Comparison of ENCODE assay signal across 8 cellular contexts in the genomic region with DNA sequence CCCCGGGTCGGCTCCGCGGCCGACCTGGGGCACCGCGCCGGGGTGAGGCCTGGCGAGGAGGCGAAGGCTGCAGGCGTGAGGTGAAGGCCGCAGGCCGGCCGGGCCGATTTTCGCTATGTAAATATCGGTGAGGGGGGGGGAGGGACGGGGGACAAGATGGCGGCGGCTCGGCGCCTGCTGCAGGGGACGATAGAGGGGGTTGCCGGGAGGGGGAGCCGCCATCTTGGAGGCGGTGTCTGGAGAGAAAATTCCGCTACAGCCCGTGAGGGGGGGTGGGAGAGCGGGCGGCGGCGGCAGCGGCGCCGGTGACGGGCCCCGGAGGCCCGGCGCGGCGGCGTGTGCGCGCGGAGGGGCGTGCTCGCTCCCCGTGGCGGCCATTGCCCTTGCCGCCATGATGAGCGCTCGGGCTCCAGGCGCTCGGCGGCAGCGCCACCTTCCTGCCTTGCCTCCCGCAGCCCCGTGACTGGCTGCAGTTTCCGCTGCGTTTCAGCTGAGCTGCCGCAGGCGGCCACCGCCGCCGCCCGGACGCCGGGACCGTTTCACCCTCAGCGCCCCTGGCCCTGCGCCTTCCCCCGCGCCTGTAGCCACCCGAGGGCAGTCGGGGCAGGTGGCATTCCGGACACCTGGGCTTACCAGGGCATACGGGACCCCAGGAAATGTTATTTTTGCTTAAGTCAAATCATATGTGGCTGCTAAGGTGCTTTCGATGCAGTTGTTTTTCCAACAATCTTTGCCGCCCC. TPM values are rescaled to one million over a fixed set of nuclear protein-coding genes. Genes with fewer than 3 reads are reported as not detected.
DNase-seq lines count a peak whose midpoint lies in the region; ATAC-seq and TF ChIP-seq lines count a peak whose summit lies in the region.

No MANE protein-coding gene starts in this region.

- H3K4me1 Mint-ChIP-seq in activated T-helper 2 cell treated with anti-CD3 and anti-CD28 coated beads, Interferon-gamma antibody, Interleukin-2, Interleukin-4, amounts not matched to agents 10 μg/mL and 5 μg/mL and 100 μg/mL, durations not matched to agents 14 hours and 24 hours and 36 hours (ENCODE audit: low read depth) = peaks cover 45% of the 10 kb centered on the region
- peaks cover 76% of the 10 kb centered on the region for H3K4me1 Mint-ChIP-seq in nephron
- peaks cover 60% of the 10 kb centered on the region for H3K4me1 Mint-ChIP-seq in stimulated activated naive CD8-positive, alpha-beta T cell treated with anti-CD3 and anti-CD28 coated beads, Interleukin-15, Interleukin-2, amounts not matched to agents 100 ng/mL and 50 ng/mL, for 24 hours (ENCODE audit: low read depth)

- H3K4me2 ChIP-seq in DOHH2 (ENCODE audit: low read length) = peak overlapping the region; percentile 90

- H3K27ac ChIP-seq in DOHH2 (ENCODE audit: low read depth, low read length) (peak overlapping the region; percentile 87), Panc1 (ENCODE audit: low read length) (peak overlapping the region; percentile 88)

- no peaks in the 10 kb centered on the region for H3K9me2 ChIP-seq in DOHH2 (replicated peaks; ENCODE audit: control insufficient read depth, low read length)

- no TSS peak for BruUV-seq in Panc1 (replicated peaks; lab: Mats Ljungman, UMichigan)

- H3K4me3 Mint-ChIP-seq in activated T-helper 2 cell treated with anti-CD3 and anti-CD28 coated beads, Interferon-gamma antibody, Interleukin-2, Interleukin-4, amounts not matched to agents 10 μg/mL and 5 μg/mL and 100 μg/mL, durations not matched to agents 14 hours and 24 hours and 36 hours (ENCODE audit: low read depth) = peak overlapping the region; percentile 93
- H3K4me3 Mint-ChIP-seq in nephron = peak overlapping the region; percentile 86 to 95 (median 94)
- H3K4me3 Mint-ChIP-seq in stimulated activated naive CD8-positive, alpha-beta T cell treated with anti-CD3 and anti-CD28 coated beads, Interleukin-15, Interleukin-2, amounts not matched to agents 100 ng/mL and 50 ng/mL, for 24 hours = peak overlapping the region; percentile 86

- peak overlapping the region; percentile 87 for H3K27ac Mint-ChIP-seq in activated T-helper 2 cell treated with anti-CD3 and anti-CD28 coated beads, Interferon-gamma antibody, Interleukin-2, Interleukin-4, amounts not matched to agents 10 μg/mL and 5 μg/mL and 100 μg/mL, durations not matched to agents 14 hours and 24 hours and 36 hours
- peak overlapping the region; percentile 94 to 96 (median 95) for H3K27ac Mint-ChIP-seq in nephron
- H3K27ac Mint-ChIP-seq in stimulated activated naive CD8-positive, alpha-beta T cell treated with anti-CD3 and anti-CD28 coated beads, Interleukin-15, Interleukin-2, amounts not matched to agents 100 ng/mL and 50 ng/mL, for 24 hours = peak overlapping the region; percentile 84

- peaks cover 56% of the 10 kb centered on the region for H3K79me2 ChIP-seq in DOHH2 (ENCODE audit: control insufficient read depth, low read length)

- H3K27me3 ChIP-seq in DOHH2 (ENCODE audit: control insufficient read depth, low read length) (no peaks in the 10 kb centered on the region), Panc1 (ENCODE audit: control insufficient read depth, insufficient read depth, low read length) (no peaks in the 10 kb centered on the region)

- no peak for TF ChIP-seq CTCF in DOHH2 (IDR thresholded peaks at IDR 0.05; ENCODE audit: low read depth, low read length, poor library complexity, severe bottlenecking)
- TF ChIP-seq CTCF in Panc1 (IDR thresholded peaks at IDR 0.05) = peak; percentile 60
- TF ChIP-seq CTCF in nephron (IDR thresholded peaks at IDR 0.05; ENCODE audit: unreplicated experiment in 3 of 3) = peak; percentile 53 to 55 (median 54)

- no peaks in the 10 kb centered on the region for H3K9me3 Mint-ChIP-seq in activated T-helper 2 cell treated with anti-CD3 and anti-CD28 coated beads, Interferon-gamma antibody, Interleukin-2, Interleukin-4, amounts not matched to agents 10 μg/mL and 5 μg/mL and 100 μg/mL, durations not matched to agents 14 hours and 24 hours and 36 hours
- no peaks in the 10 kb centered on the region for H3K9me3 Mint-ChIP-seq in nephron
- no peaks in the 10 kb centered on the region for H3K9me3 Mint-ChIP-seq in stimulated activated naive CD8-positive, alpha-beta T cell treated with anti-CD3 and anti-CD28 coated beads, Interleukin-15, Interleukin-2, amounts not matched to agents 100 ng/mL and 50 ng/mL, for 24 hours

- peaks cover 12% of the 10 kb centered on the region for H3F3A ChIP-seq in DOHH2 (ENCODE audit: control insufficient read depth, insufficient read depth)

- intact Hi-C loops in Panc1 (cut with micrococcal nuclease; ENCODE audit: unreplicated experiment) = no loop called here
- intact Hi-C loops in activated T-helper 2 cell treated with anti-CD3 and anti-CD28 coated beads, Interferon-gamma antibody, Interleukin-2, Interleukin-4, amounts not matched to agents 10 μg/mL and 5 μg/mL and 100 μg/mL, durations not matched to agents 14 hours and 24 hours and 36 hours (cut with micrococcal nuclease) = loop anchor here (1.0 to 5.0 kb wide), 4 partner anchors 96 to 408 kb away; partner anchors contain the start of genes ACOT9, APOO, CXorf58 and EIF2S3

- peaks cover 58% of the 10 kb centered on the region for H3K4me1 ChIP-seq in DOHH2 (ENCODE audit: control insufficient read depth, low read length)
- H3K4me1 ChIP-seq in Panc1 (ENCODE audit: control insufficient read depth, insufficient read depth, low read length) = peaks cover 9% of the 10 kb centered on the region; the same call in 1 of the 2 replicates

- H4K20me1 ChIP-seq in DOHH2 (ENCODE audit: control insufficient read depth, insufficient read depth, low read depth, low read length) = no peaks in the 10 kb centered on the region; the same call in 1 of the 2 replicates

- DNase-seq in Jurkat, Clone E6-1 (ENCODE audit: low read depth, low spot score) = peak; percentile 81
- DNase-seq in Panc1 (ENCODE audit: low read depth, low spot score) (no peak), fibroblast of peridontal ligament (ENCODE audit: extremely low read depth) (peak; percentile 81)
- peak; percentile 76 for DNase-seq in activated T-helper 2 cell treated with anti-CD3 and anti-CD28 coated beads, Interferon-gamma antibody, Interleukin-2, Interleukin-4, amounts not matched to agents 10 μg/mL and 5 μg/mL and 100 μg/mL, durations not matched to agents 14 hours and 24 hours and 36 hours (ENCODE audit: low spot score)

- H3K36me3 Mint-ChIP-seq in activated T-helper 2 cell treated with anti-CD3 and anti-CD28 coated beads, Interferon-gamma antibody, Interleukin-2, Interleukin-4, amounts not matched to agents 10 μg/mL and 5 μg/mL and 100 μg/mL, durations not matched to agents 14 hours and 24 hours and 36 hours (ENCODE audit: low read depth) = peaks cover 24% of the 10 kb centered on the region
- peaks cover 27% of the 10 kb centered on the region for H3K36me3 Mint-ChIP-seq in nephron (ENCODE audit: low read depth)
- H3K36me3 Mint-ChIP-seq in stimulated activated naive CD8-positive, alpha-beta T cell treated with anti-CD3 and anti-CD28 coated beads, Interleukin-15, Interleukin-2, amounts not matched to agents 100 ng/mL and 50 ng/mL, for 24 hours (ENCODE audit: low read depth) = peaks cover 32% of the 10 kb centered on the region

- H3K9me3 ChIP-seq in DOHH2 (ENCODE audit: control insufficient read depth, insufficient read depth, low read length) (no peaks in the 10 kb centered on the region), Panc1 (ENCODE audit: control insufficient read depth, insufficient read depth, low read depth, low read length) (no peaks in the 10 kb centered on the region)

- peak; percentile 58 for ATAC-seq in GM21619 (IDR thresholded peaks at IDR 0.05; ENCODE audit: unreplicated experiment)
- ATAC-seq in Panc1 = peak; percentile 68

- H3K4me3 ChIP-seq in DOHH2 (ENCODE audit: low read length) = peak overlapping the region; percentile 88
- H3K4me3 ChIP-seq in Jurkat, Clone E6-1 (ENCODE audit: low read length) = peak overlapping the region; percentile 69
- H3K4me3 ChIP-seq in Panc1 (ENCODE audit: low read depth in 2 of 2, low read length in 2 of 2) = peak overlapping the region; percentile 66 to 71

- H3K36me3 ChIP-seq in DOHH2 (ENCODE audit: control insufficient read depth, low read length) (peaks cover 37% of the 10 kb centered on the region), Panc1 (ENCODE audit: control insufficient read depth, insufficient read depth, low read length) (no peaks in the 10 kb centered on the region; the same call in 1 of the 2 replicates)

- no peaks in the 10 kb centered on the region for H3K27me3 Mint-ChIP-seq in activated T-helper 2 cell treated with anti-CD3 and anti-CD28 coated beads, Interferon-gamma antibody, Interleukin-2, Interleukin-4, amounts not matched to agents 10 μg/mL and 5 μg/mL and 100 μg/mL, durations not matched to agents 14 hours and 24 hours and 36 hours (ENCODE audit: low read depth)
- no peaks in the 10 kb centered on the region for H3K27me3 Mint-ChIP-seq in nephron (ENCODE audit: low read depth)
- H3K27me3 Mint-ChIP-seq in stimulated activated naive CD8-positive, alpha-beta T cell treated with anti-CD3 and anti-CD28 coated beads, Interleukin-15, Interleukin-2, amounts not matched to agents 100 ng/mL and 50 ng/mL, for 24 hours = no peaks in the 10 kb centered on the region

- POLR2A ChIA-PET in Panc1 (lab: Charles Lee) = no interaction called here

- CTCF ChIA-PET in Panc1 (lab: Charles Lee) = no interaction called here

- in situ Hi-C loops in Panc1 (cut with HindIII; ENCODE audit: low pct_unique_long_range_greater_than_20kb, low sequenced_read_pairs) = no loop called here

RNA-seq across cellular contexts. Expression of gene ZFX, which starts 0.7 kb away (rescaled TPM):
- polyA plus RNA-seq in Jurkat, Clone E6-1 (2012; ENCODE audit: insufficient read depth, insufficient read length) = 6.0 TPM
- 38.7 TPM for total RNA-seq in Panc1 (2021; ENCODE audit: unreplicated experiment)
- polyA plus RNA-seq in Panc1 (2012; ENCODE audit: insufficient read length) = 8.8 TPM
- total RNA-seq in activated T-helper 2 cell treated with anti-CD3 and anti-CD28 coated beads, Interferon-gamma antibody, Interleukin-2, Interleukin-4, amounts not matched to agents 10 μg/mL and 5 μg/mL and 100 μg/mL, durations not matched to agents 14 hours and 24 hours and 36 hours = 34.1 and 37.0 TPM in 2 replicates
